In genomic region chr6:82183642-82184282, GRCh38 we compare ENCODE assay signal across 13 cellular contexts.
"Had no signal": no experiment of that assay in that cellular context is flagged by ENCODE, and none has a peak within 500 bp of the region (broad histone marks: within the 10 kb centered on the region; RNA-seq: fewer than 3 reads in every experiment).

No MANE protein-coding gene starts in this region.

- DNase-seq: activated CD4-positive, alpha-beta T cell treated with anti-CD3 and anti-CD28 coated beads, Interleukin-2, amount 50 U/mL, for 4 hours; activated gamma-delta T cell; activated T-cell treated with anti-CD3 and anti-CD28 coated beads, Interleukin-2, amount 50 U/mL, for 4 hours; aorta; colonic mucosa; occipital lobe; psoas muscle; right lobe of liver; T-helper 17 cell; upper lobe of left lung had no signal

- H3K4me1 ChIP-seq: colonic mucosa, psoas muscle, upper lobe of left lung had no signal

- H3K27me3 ChIP-seq: cardiac muscle cell, colonic mucosa, right lobe of liver, upper lobe of left lung had no signal

- H3K9me3 ChIP-seq: colonic mucosa, psoas muscle, right lobe of liver, upper lobe of left lung had no signal

- ATAC-seq: activated T-cell treated with anti-CD3 and anti-CD28 coated beads, Interleukin-2, amount 50 U/mL, for 4 hours; left lobe of liver; right lobe of liver; stimulated activated memory B cell treated with anti-CD40 and anti-IgM and Interleukin-4, amounts not matched to agents 10 μg/mL and 1 μg/mL and 100 μg/mL, for 72 hours; T-helper 17 cell had no signal

- H3K36me3 ChIP-seq: colonic mucosa had no signal

- H3K4me3 ChIP-seq: cardiac muscle cell, colonic mucosa, psoas muscle, right lobe of liver, upper lobe of left lung had no signal
